Comparison of ENCODE assay signal across 8 cellular contexts in genomic region chr15:38563723-38564519, GRCh38. TPM values are rescaled to one million over a fixed set of nuclear protein-coding genes. Genes with fewer than 3 reads are reported as not detected.
DNase-seq lines count a peak whose midpoint lies in the region; ATAC-seq and TF ChIP-seq lines count a peak whose summit lies in the region.

No MANE protein-coding gene starts in this region.

- intact Hi-C loops in OCI-LY7 (cut with micrococcal nuclease; ENCODE audit: unreplicated experiment): loop anchor here (1.0 to 2.0 kb wide), 3 partner anchors 87 to 123 kb away; no protein-coding TSS in a partner anchor

- H3K4me2 ChIP-seq in OCI-LY7 (ENCODE audit: low read length): peak overlapping the region; percentile 75

- CTCF ChIA-PET in OCI-LY7 (lab: Charles Lee; ENCODE audit: unreplicated experiment): interaction anchor here (0.5 to 1.9 kb wide), 14 partner anchors 15 to 134 kb away, joined by 3 to 20 read pairs (median 4); no protein-coding TSS in a partner anchor

- H2AFZ ChIP-seq in OCI-LY7 (ENCODE audit: low read length) (peak overlapping the region; percentile 83), neuron (ENCODE audit: low read depth, low read length) (peak overlapping the region; percentile 98)

- H4K20me1 ChIP-seq in OCI-LY7 (ENCODE audit: insufficient read depth, low read length): no peaks in the 10 kb centered on the region

- DNase-seq in AG09319 (ENCODE audit: extremely low read depth, low read depth): no peak
- peak; percentile 83 for DNase-seq in OCI-LY7 (ENCODE audit: low spot score)
- DNase-seq in activated T-helper 1 cell treated with anti-CD3 and anti-CD28 coated beads, Interleukin-2, amount 50 U/mL, for 16 hours (ENCODE audit: low read depth in 1 of 2, low spot score in 1 of 2): peak; percentile 79 to 82
- peak; percentile 25 to 75 for DNase-seq in foreskin fibroblast
- peak in 43 of 49 donors; percentile 6 to 86 (median 44) for DNase-seq in substantia nigra (lab: John Stamatoyannopoulos, UW)

- ATAC-seq in GM18873 (IDR thresholded peaks at IDR 0.05; ENCODE audit: low FRiP score, unreplicated experiment): peak; percentile 40
- ATAC-seq in HG03139 (IDR thresholded peaks at IDR 0.05; ENCODE audit: unreplicated experiment): peak; percentile 72

- peaks cover 27% of the 10 kb centered on the region for H3K4me1 ChIP-seq in OCI-LY7 (ENCODE audit: insufficient read depth, low read length, poor library complexity, severe bottlenecking)
- H3K4me1 ChIP-seq in neuron (ENCODE audit: insufficient read depth, low read length): peaks cover 2% of the 10 kb centered on the region

- no peaks in the 10 kb centered on the region for H3K9me3 ChIP-seq in OCI-LY7 (ENCODE audit: low read length)
- H3K9me3 ChIP-seq in neuron (ENCODE audit: low read length): no peaks in the 10 kb centered on the region

- no peaks in the 10 kb centered on the region for H3K9me2 ChIP-seq in OCI-LY7 (ENCODE audit: insufficient read depth, low read length)

- no peaks in the 10 kb centered on the region for H3K79me2 ChIP-seq in OCI-LY7 (ENCODE audit: insufficient read depth, low read depth, low read length)

- no TSS peak for BruUV-seq in OCI-LY7 (replicated peaks; lab: Mats Ljungman, UMichigan)

- H3K4me3 ChIP-seq in OCI-LY7 (ENCODE audit: low read depth, low read length, poor library complexity, severe bottlenecking) (peak overlapping the region; percentile 73), foreskin fibroblast (ENCODE audit: low read depth in 1 of 2, low read length in 2 of 2) (peak overlapping the region; percentile 48 to 58), neuron (ENCODE audit: low read length) (peak overlapping the region; percentile 60)

- TF ChIP-seq CTCF in AG09319 (IDR thresholded peaks at IDR 0.05; ENCODE audit: low read depth, low read length) (peak; percentile 76), OCI-LY7 (conservative IDR thresholded peaks at IDR 0.05; ENCODE audit: low read length) (peak; percentile 93), foreskin fibroblast (IDR thresholded peaks at IDR 0.05; ENCODE audit: low read depth, low read length) (peak; percentile 90)

- H3K27ac ChIP-seq in OCI-LY7 (ENCODE audit: low read depth, low read length, poor library complexity, severe bottlenecking) (peak overlapping the region; percentile 42), substantia nigra (ENCODE audit: low read depth, low read length, poor library complexity, severe bottlenecking) (no peak overlapping the region)

- POLR2A ChIA-PET in OCI-LY7 (lab: Charles Lee): interaction anchor here (0.6 to 2.6 kb wide), 13 partner anchors 11 to 125 kb away, joined by 3 to 11 read pairs (median 3); no protein-coding TSS in a partner anchor

- H3K36me3 ChIP-seq in OCI-LY7 (ENCODE audit: insufficient read depth, low read length) (no peaks in the 10 kb centered on the region), neuron (ENCODE audit: insufficient read depth, low read length) (no peaks in the 10 kb centered on the region)

- peaks cover 40% of the 10 kb centered on the region for H3K27me3 ChIP-seq in neuron (ENCODE audit: insufficient read depth, low read length)

RNA-seq across cellular contexts. Expression of gene RASGRP1, which starts 0.7 kb away (rescaled TPM):
- total RNA-seq in OCI-LY7 (2014; rRNA removed; shearing (Covaris generic)): 17.0 and 17.2 TPM in 2 replicates
- 6.1 and 12.9 TPM in 2 replicates for total RNA-seq in OCI-LY7 (2022)
